In genomic region chr14:63641473-63642228, GRCh38 we compare ENCODE assay signal across 1 cellular context.
TF ChIP-seq lines count a peak whose summit lies in the region.

TSS of gene WDR89 (minus strand) at chr14:63641871. CDS start at chr14:63599942, 41,929 bp downstream.

TF ChIP-seq in HepG2, 621 proteins besides CTCF, POLR2A, EP300 and RAD21 (continued from another document and continues in another):
- TF ChIP-seq FOXA3 (CRISPR knock-in tag; IDR thresholded peaks at IDR 0.05) (peak; percentile 53), ZNF777 (CRISPR knock-in tag; IDR thresholded peaks at IDR 0.05) (peak; percentile 94), KLF13 (CRISPR knock-in tag; IDR thresholded peaks at IDR 0.05) (peak; percentile 83; the same call in 1 of the 2 replicates), ZNF501 (CRISPR knock-in tag; IDR thresholded peaks at IDR 0.05) (peak; percentile 87), ASH2L (IDR thresholded peaks at IDR 0.05; ENCODE audit: insufficient read length, low read depth, low read length) (peak; percentile 90), CREBL2 (CRISPR knock-in tag; IDR thresholded peaks at IDR 0.05; ENCODE audit: borderline replicate concordance) (peak; percentile 93; the same call in 1 of the 2 replicates), SIN3B (IDR thresholded peaks at IDR 0.05; ENCODE audit: low read length) (no peak), ZNF773 (CRISPR knock-in tag; IDR thresholded peaks at IDR 0.05; ENCODE audit: borderline replicate concordance) (peak; percentile 80; the same call in 1 of the 2 replicates), ARID2 (CRISPR knock-in tag; IDR thresholded peaks at IDR 0.05; ENCODE audit: borderline replicate concordance) (no peak), WIZ (CRISPR knock-in tag; IDR thresholded peaks at IDR 0.05) (no peak), SRY (CRISPR knock-in tag; IDR thresholded peaks at IDR 0.05) (peak; percentile 99), ISX (CRISPR knock-in tag; conservative IDR thresholded peaks at IDR 0.05) (peak; percentile 69), SMC3 (IDR thresholded peaks at IDR 0.05; ENCODE audit: low read length) (no peak; the same call in 1 of the 2 replicates), ETV6 (CRISPR knock-in tag; conservative IDR thresholded peaks at IDR 0.05) (peak; percentile 77; the same call in 1 of the 2 replicates), ZBTB10 (CRISPR knock-in tag; IDR thresholded peaks at IDR 0.05; ENCODE audit: borderline replicate concordance) (peak; percentile 72; the same call in 1 of the 2 replicates), PHF20 (CRISPR knock-in tag; IDR thresholded peaks at IDR 0.05) (peak; percentile 63), ZNF362 (CRISPR knock-in tag; IDR thresholded peaks at IDR 0.05; ENCODE audit: borderline replicate concordance) (no peak), NR2C2 (CRISPR knock-in tag; IDR thresholded peaks at IDR 0.05; ENCODE audit: borderline replicate concordance) (peak; percentile 72), THAP9 (CRISPR knock-in tag; IDR thresholded peaks at IDR 0.05; ENCODE audit: borderline replicate concordance) (peak; percentile 82; the same call in 1 of the 2 replicates), SNAI1 (CRISPR knock-in tag; IDR thresholded peaks at IDR 0.05; ENCODE audit: borderline replicate concordance) (peak; percentile 99), HMGA1 (CRISPR knock-in tag; conservative IDR thresholded peaks at IDR 0.05) (no peak), MLXIP (CRISPR knock-in tag; IDR thresholded peaks at IDR 0.05; ENCODE audit: borderline replicate concordance) (0 out of 2 replicates have a peak, but pooled peaks have one; percentile 84), DNMT1 (CRISPR knock-in tag; IDR thresholded peaks at IDR 0.05) (peak; percentile 67; the same call in 1 of the 2 replicates), ZFP41 (CRISPR knock-in tag; IDR thresholded peaks at IDR 0.05; ENCODE audit: borderline replicate concordance) (peak; percentile 86; the same call in 1 of the 2 replicates), RBM39 (IDR thresholded peaks at IDR 0.05; ENCODE audit: low read depth, low read length, poor library complexity, severe bottlenecking) (peak; percentile 88), ZNF776 (CRISPR knock-in tag; IDR thresholded peaks at IDR 0.05) (peak; percentile 63; the same call in 1 of the 2 replicates), SOX13 (IDR thresholded peaks at IDR 0.05) (no peak), SOX13 (CRISPR knock-in tag; conservative IDR thresholded peaks at IDR 0.05 in 1 of 2, IDR thresholded peaks at IDR 0.05 in 1 of 2) (peak in 1 of 2 experiments; percentile 29; a peak in 1 of 4 replicates), ZNF225 (CRISPR knock-in tag; IDR thresholded peaks at IDR 0.05) (peak; percentile 90; the same call in 1 of the 2 replicates), ZNF530 (CRISPR knock-in tag; IDR thresholded peaks at IDR 0.05; ENCODE audit: low read depth) (no peak), HDAC1 (CRISPR knock-in tag; IDR thresholded peaks at IDR 0.05) (peak; percentile 88), LRRFIP1 (CRISPR knock-in tag; conservative IDR thresholded peaks at IDR 0.05) (no peak), HOMEZ (CRISPR knock-in tag; IDR thresholded peaks at IDR 0.05; ENCODE audit: low read depth) (peak; percentile 49), ZSCAN31 (CRISPR knock-in tag; IDR thresholded peaks at IDR 0.05; ENCODE audit: low read depth) (peak; percentile 74), SIN3A (IDR thresholded peaks at IDR 0.05; ENCODE audit: borderline replicate concordance, low read depth, low read length) (peak; percentile 85; the same call in 1 of the 2 replicates), ZNF761 (CRISPR knock-in tag; conservative IDR thresholded peaks at IDR 0.05) (0 out of 2 replicates have a peak, but pooled peaks have one; percentile 40), MLX (CRISPR knock-in tag; IDR thresholded peaks at IDR 0.05) (0 out of 2 replicates have a peak, but pooled peaks have one; percentile 21), FOXK2 (IDR thresholded peaks at IDR 0.05) (no peak), ZNF329 (CRISPR knock-in tag; IDR thresholded peaks at IDR 0.05; ENCODE audit: low read depth) (no peak), TRAFD1 (CRISPR knock-in tag; IDR thresholded peaks at IDR 0.05; ENCODE audit: borderline replicate concordance) (no peak), SP2 (CRISPR knock-in tag; IDR thresholded peaks at IDR 0.05) (peak; percentile 92), FLYWCH1 (CRISPR knock-in tag; IDR thresholded peaks at IDR 0.05) (peak; percentile 83; the same call in 1 of the 2 replicates), ZNF670 (CRISPR knock-in tag; IDR thresholded peaks at IDR 0.05; ENCODE audit: borderline replicate concordance) (no peak), BHLHE40 (IDR thresholded peaks at IDR 0.05; ENCODE audit: low read length) (peak; percentile 87), TBX2 (CRISPR knock-in tag; IDR thresholded peaks at IDR 0.05; ENCODE audit: borderline replicate concordance) (peak; percentile 94), YEATS2 (CRISPR knock-in tag; IDR thresholded peaks at IDR 0.05; ENCODE audit: borderline replicate concordance) (peak; percentile 58; the same call in 1 of the 2 replicates), GABPA (IDR thresholded peaks at IDR 0.05; ENCODE audit: low read depth, low read length) (peak; percentile 67), GABPA (CRISPR knock-in tag; IDR thresholded peaks at IDR 0.05; ENCODE audit: low read depth) (peak; percentile 87), AHR (CRISPR knock-in tag; IDR thresholded peaks at IDR 0.05) (peak; percentile 92), CCDC6 (CRISPR knock-in tag; IDR thresholded peaks at IDR 0.05) (peak; percentile 86; the same call in 1 of the 2 replicates), ZNF160 (CRISPR knock-in tag; IDR thresholded peaks at IDR 0.05) (no peak), ZNF547 (CRISPR knock-in tag; IDR thresholded peaks at IDR 0.05) (peak; percentile 93), ZNF607 (CRISPR knock-in tag; IDR thresholded peaks at IDR 0.05; ENCODE audit: borderline replicate concordance) (peak; percentile 76)
